In genomic region chr3:98699132-98699531, GRCh38 we compare ENCODE assay signal across 1 cellular context.
TF ChIP-seq lines count a peak whose summit lies in the region.

No MANE protein-coding gene starts in this region.

TF ChIP-seq in SK-N-SH treated with all-trans-retinoic acid at 6 μM for 48 hours, 23 proteins besides CTCF, POLR2A, EP300 and RAD21 (continued from another document):
- TF ChIP-seq CSRNP3 (CRISPR knock-in tag; IDR thresholded peaks at IDR 0.05) (no peak), GLIS3 (CRISPR knock-in tag; IDR thresholded peaks at IDR 0.05) (no peak), TSHZ2 (CRISPR knock-in tag; IDR thresholded peaks at IDR 0.05) (no peak)
